9 cellular contexts compared by ENCODE assay signal in genomic region chr2:133171396-133172004, GRCh38.
A peak's percentile ranks its signal among the peaks of the same experiment; 100 is the strongest.
DNase-seq lines count a peak whose midpoint lies in the region; ATAC-seq and TF ChIP-seq lines count a peak whose summit lies in the region.
"Had no signal": no experiment of that assay in that cellular context is flagged by ENCODE, and none has a peak within 500 bp of the region (broad histone marks: within the 10 kb centered on the region; RNA-seq: fewer than 3 reads in every experiment).

No MANE protein-coding gene starts in this region.

- H3K27me3 ChIP-seq in Peyer's patch (no peaks in the 10 kb centered on the region), esophagus muscularis mucosa (peaks cover 0 to 7% (median 0%) of the 10 kb centered on the region in 4 donors), parathyroid adenoma (ENCODE audit: control insufficient read depth, insufficient read depth, low read length) (no peaks in the 10 kb centered on the region)

- no peaks in the 10 kb centered on the region for H3K79me2 ChIP-seq in parathyroid adenoma

- ATAC-seq in activated CD4-positive, alpha-beta T cell treated with anti-CD3 and anti-CD28 coated beads for 36 hours = no peak

- intact Hi-C loops in activated CD4-positive, alpha-beta T cell treated with anti-CD3 and anti-CD28 coated beads for 36 hours (cut with DNase I, micrococcal nuclease) = loop anchor here in 1 of 2 experiments (1.0 to 5.0 kb wide), 3 partner anchors 624 to 1314 kb away; no protein-coding TSS in a partner anchor
- intact Hi-C loops in esophagus muscularis mucosa (cut with DNase I) = loop anchor here (2.0 to 5.0 kb wide), 2 partner anchors 625 to 671 kb away; no protein-coding TSS in a partner anchor

- no peak overlapping the region for H3K4me2 ChIP-seq in parathyroid adenoma (ENCODE audit: low read length)

- no peak overlapping the region for H3K27ac ChIP-seq in Peyer's patch
- no peak overlapping the region for H3K27ac ChIP-seq in esophagus muscularis mucosa (replicated peaks in 1 of 4)
- no peak overlapping the region for H3K27ac ChIP-seq in parathyroid adenoma

- no peak overlapping the region for H2AFZ ChIP-seq in parathyroid adenoma

- H3K4me1 ChIP-seq in Peyer's patch (no peaks in the 10 kb centered on the region), esophagus muscularis mucosa (no peaks in the 10 kb centered on the region), parathyroid adenoma (no peaks in the 10 kb centered on the region)

- no peaks in the 10 kb centered on the region for H3K36me3 Mint-ChIP-seq in activated CD4-positive, alpha-beta T cell treated with anti-CD3 and anti-CD28 coated beads, Interleukin-2, amount 10 ng/mL, durations not matched to agents 7 days and 5 days (ENCODE audit: low read depth)
- H3K36me3 Mint-ChIP-seq in activated CD4-positive, alpha-beta T cell treated with anti-CD3 and anti-CD28 coated beads for 36 hours (ENCODE audit: low read depth) = no peaks in the 10 kb centered on the region
- H3K36me3 Mint-ChIP-seq: activated naive CD4-positive, alpha-beta T cell treated with anti-CD3 and anti-CD28 coated beads, Interleukin-2, amount 50 U/mL, for 24 hours had no signal

- H3K36me3 ChIP-seq in Peyer's patch (no peaks in the 10 kb centered on the region), esophagus muscularis mucosa (no peaks in the 10 kb centered on the region), parathyroid adenoma (ENCODE audit: control insufficient read depth, insufficient read depth, low read length) (no peaks in the 10 kb centered on the region)

- no peaks in the 10 kb centered on the region for H3K4me1 Mint-ChIP-seq in activated CD4-positive, alpha-beta T cell treated with anti-CD3 and anti-CD28 coated beads, Interleukin-2, amount 10 ng/mL, durations not matched to agents 7 days and 5 days
- H3K4me1 Mint-ChIP-seq in activated CD4-positive, alpha-beta T cell treated with anti-CD3 and anti-CD28 coated beads for 36 hours = no peaks in the 10 kb centered on the region
- H3K4me1 Mint-ChIP-seq: activated naive CD4-positive, alpha-beta T cell treated with anti-CD3 and anti-CD28 coated beads, Interleukin-2, amount 50 U/mL, for 24 hours had no signal

- no peak for TF ChIP-seq POLR2A in Peyer's patch (IDR thresholded peaks at IDR 0.05)
- TF ChIP-seq POLR2A in esophagus muscularis mucosa (IDR thresholded peaks at IDR 0.05; ENCODE audit: low read depth) = no peak

- POLR2A ChIA-PET in activated CD4-positive, alpha-beta T cell treated with anti-CD3 and anti-CD28 coated beads, Interleukin-2, amount 10 ng/mL, durations not matched to agents 7 days and 5 days (lab: Charles Lee) = no interaction called here
- POLR2A ChIA-PET in activated CD4-positive, alpha-beta T cell treated with anti-CD3 and anti-CD28 coated beads for 36 hours (lab: Charles Lee) = no interaction called here

- no peak overlapping the region for H3K4me3 Mint-ChIP-seq in activated CD4-positive, alpha-beta T cell treated with anti-CD3 and anti-CD28 coated beads, Interleukin-2, amount 10 ng/mL, durations not matched to agents 7 days and 5 days
- no peak overlapping the region for H3K4me3 Mint-ChIP-seq in activated CD4-positive, alpha-beta T cell treated with anti-CD3 and anti-CD28 coated beads for 36 hours
- H3K4me3 Mint-ChIP-seq: activated naive CD4-positive, alpha-beta T cell treated with anti-CD3 and anti-CD28 coated beads, Interleukin-2, amount 50 U/mL, for 24 hours had no signal

- H3K9me3 ChIP-seq in Peyer's patch = no peaks in the 10 kb centered on the region
- H3K9me3 ChIP-seq in esophagus muscularis mucosa = no peaks in the 10 kb centered on the region
- no peaks in the 10 kb centered on the region for H3K9me3 ChIP-seq in parathyroid adenoma (ENCODE audit: control insufficient read depth, low read length)

- WGBS in esophagus muscularis mucosa = 34% methylated on average over 3 of the region's 3 CpGs

- H3K27me3 Mint-ChIP-seq in activated CD4-positive, alpha-beta T cell treated with anti-CD3 and anti-CD28 coated beads, Interleukin-2, amount 10 ng/mL, durations not matched to agents 7 days and 5 days = no peaks in the 10 kb centered on the region
- peaks cover 6% of the 10 kb centered on the region for H3K27me3 Mint-ChIP-seq in activated CD4-positive, alpha-beta T cell treated with anti-CD3 and anti-CD28 coated beads for 36 hours

- no peak overlapping the region for H3K9ac ChIP-seq in parathyroid adenoma

- H3K9me3 Mint-ChIP-seq in activated CD4-positive, alpha-beta T cell treated with anti-CD3 and anti-CD28 coated beads, Interleukin-2, amount 10 ng/mL, durations not matched to agents 7 days and 5 days = no peaks in the 10 kb centered on the region
- no peaks in the 10 kb centered on the region for H3K9me3 Mint-ChIP-seq in activated CD4-positive, alpha-beta T cell treated with anti-CD3 and anti-CD28 coated beads for 36 hours (ENCODE audit: low read depth)

- CTCF ChIA-PET in activated CD4-positive, alpha-beta T cell treated with anti-CD3 and anti-CD28 coated beads, Interleukin-2, amount 10 ng/mL, durations not matched to agents 7 days and 5 days (lab: Charles Lee) = no interaction called here
- CTCF ChIA-PET in activated CD4-positive, alpha-beta T cell treated with anti-CD3 and anti-CD28 coated beads for 36 hours (lab: Charles Lee) = no interaction called here

- TF ChIP-seq EP300 in esophagus muscularis mucosa (IDR thresholded peaks at IDR 0.05) = no peak

- H3K4me3 ChIP-seq in LNCaP clone FGC (ENCODE audit: low read depth, low read length) = no peak overlapping the region
- H3K4me3 ChIP-seq in Peyer's patch = no peak overlapping the region
- no peak overlapping the region for H3K4me3 ChIP-seq in esophagus muscularis mucosa
- no peak overlapping the region for H3K4me3 ChIP-seq in parathyroid adenoma (ENCODE audit: low read depth, low read length)

- no peak overlapping the region for H3K27ac Mint-ChIP-seq in activated CD4-positive, alpha-beta T cell treated with anti-CD3 and anti-CD28 coated beads, Interleukin-2, amount 10 ng/mL, durations not matched to agents 7 days and 5 days
- H3K27ac Mint-ChIP-seq in activated CD4-positive, alpha-beta T cell treated with anti-CD3 and anti-CD28 coated beads for 36 hours = no peak overlapping the region
- H3K27ac Mint-ChIP-seq: activated naive CD4-positive, alpha-beta T cell treated with anti-CD3 and anti-CD28 coated beads, Interleukin-2, amount 50 U/mL, for 24 hours had no signal

- DNase-seq in activated CD4-positive, alpha-beta T cell treated with anti-CD3 and anti-CD28 coated beads, Interleukin-2, amount 10 ng/mL, durations not matched to agents 7 days and 5 days = peak; percentile 18
- no peak for DNase-seq in activated CD4-positive, alpha-beta T cell treated with anti-CD3 and anti-CD28 coated beads for 36 hours
- peak; percentile 18 for DNase-seq in LNCaP clone FGC (ENCODE audit: low read depth)
- no peak for DNase-seq in Peyer's patch
- DNase-seq in esophagus muscularis mucosa (ENCODE audit: extremely low spot score) = no peak
- DNase-seq in occipital lobe (lab: John Stamatoyannopoulos, UW) = no peak
- no peak for DNase-seq in activated CD4-positive, CD25-positive, alpha-beta regulatory T cell treated with anti-CD3 and anti-CD28 coated beads, Interleukin-2, amount 50 U/mL, for 72 hours

- TF ChIP-seq CTCF in LNCaP clone FGC (IDR thresholded peaks at IDR 0.05; ENCODE audit: control insufficient read depth, extremely low read depth, insufficient read depth) (peak; percentile 65), Peyer's patch (IDR thresholded peaks at IDR 0.05) (peak in 5 of 6 experiments; percentile 12 to 78 (median 64)), esophagus muscularis mucosa (IDR thresholded peaks at IDR 0.05) (peak; percentile 57 to 59 (median 58)), parathyroid adenoma (IDR thresholded peaks at IDR 0.05) (peak; percentile 48)

Comparison
In these comparisons a context has a peak if more than half of its experiments do, and no peak if none do; other contexts are left out.
1. DNase-seq: peak in activated CD4-positive, alpha-beta T cell treated with anti-CD3 and anti-CD28 coated beads, Interleukin-2, amount 10 ng/mL, durations not matched to agents 7 days and 5 days (single experiment) and LNCaP clone FGC (single experiment); none in activated CD4-positive, alpha-beta T cell treated with anti-CD3 and anti-CD28 coated beads for 36 hours (single experiment), Peyer's patch (0 of 3), esophagus muscularis mucosa (single experiment), occipital lobe (single experiment) and activated CD4-positive, CD25-positive, alpha-beta regulatory T cell treated with anti-CD3 and anti-CD28 coated beads, Interleukin-2, amount 50 U/mL, for 72 hours (single experiment).
2. Peak in every context shown above with its lines, with median percentiles within 50 percentile points of each other: CTCF ChIP-seq.